1 cellular context compared by ENCODE assay signal in the genomic region with DNA sequence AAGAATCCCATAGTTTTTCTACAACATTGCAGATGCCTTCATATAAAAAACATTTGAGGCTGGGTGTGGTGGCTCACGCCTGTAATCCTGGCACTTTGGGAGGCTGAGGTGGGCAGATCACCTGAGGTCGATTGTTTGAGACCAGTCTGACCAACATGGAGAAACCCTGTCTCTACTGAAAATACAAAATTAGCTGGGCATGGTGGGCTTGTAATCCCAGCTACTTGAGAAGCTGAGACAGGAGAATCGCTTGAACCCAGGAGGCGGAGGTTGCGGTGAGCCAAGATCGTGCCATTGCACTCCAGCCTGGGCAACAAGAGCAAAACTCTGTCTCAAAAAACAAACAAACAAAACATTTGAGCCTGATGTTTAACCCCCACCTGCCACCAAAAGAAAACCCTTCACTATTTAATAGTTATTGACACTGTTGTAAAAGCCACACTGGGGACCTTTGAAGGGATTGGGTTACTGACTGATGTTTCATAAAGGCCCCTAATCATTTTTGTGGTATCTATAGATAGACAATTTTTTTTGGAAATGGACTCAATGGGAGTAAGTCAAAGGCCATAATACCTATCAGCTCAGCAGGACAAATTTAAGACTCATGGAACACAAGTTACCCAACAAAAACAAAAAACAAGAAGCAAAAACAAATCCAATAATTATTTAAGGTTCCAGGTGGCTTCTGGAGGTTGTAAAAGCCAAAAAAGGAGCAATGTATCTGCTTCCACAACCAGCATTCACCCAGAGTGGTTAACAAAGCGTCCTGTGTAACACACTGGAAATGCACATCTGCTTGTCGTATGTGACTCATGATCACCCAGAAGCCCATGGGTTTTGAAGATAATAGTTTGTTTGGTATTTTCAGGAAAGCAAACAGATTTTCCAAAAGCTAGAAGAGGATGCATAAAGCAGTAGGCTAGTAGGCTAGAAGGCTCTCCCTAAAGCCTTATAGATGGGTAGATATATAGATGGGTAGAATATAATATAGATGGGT.
TF ChIP-seq lines count a peak whose summit lies in the region.

No MANE protein-coding gene starts in this region.

TF ChIP-seq in K562, 482 proteins besides CTCF, POLR2A, EP300 and RAD21 (continued from another document and continues in another):
- TF ChIP-seq, protein P1, sequence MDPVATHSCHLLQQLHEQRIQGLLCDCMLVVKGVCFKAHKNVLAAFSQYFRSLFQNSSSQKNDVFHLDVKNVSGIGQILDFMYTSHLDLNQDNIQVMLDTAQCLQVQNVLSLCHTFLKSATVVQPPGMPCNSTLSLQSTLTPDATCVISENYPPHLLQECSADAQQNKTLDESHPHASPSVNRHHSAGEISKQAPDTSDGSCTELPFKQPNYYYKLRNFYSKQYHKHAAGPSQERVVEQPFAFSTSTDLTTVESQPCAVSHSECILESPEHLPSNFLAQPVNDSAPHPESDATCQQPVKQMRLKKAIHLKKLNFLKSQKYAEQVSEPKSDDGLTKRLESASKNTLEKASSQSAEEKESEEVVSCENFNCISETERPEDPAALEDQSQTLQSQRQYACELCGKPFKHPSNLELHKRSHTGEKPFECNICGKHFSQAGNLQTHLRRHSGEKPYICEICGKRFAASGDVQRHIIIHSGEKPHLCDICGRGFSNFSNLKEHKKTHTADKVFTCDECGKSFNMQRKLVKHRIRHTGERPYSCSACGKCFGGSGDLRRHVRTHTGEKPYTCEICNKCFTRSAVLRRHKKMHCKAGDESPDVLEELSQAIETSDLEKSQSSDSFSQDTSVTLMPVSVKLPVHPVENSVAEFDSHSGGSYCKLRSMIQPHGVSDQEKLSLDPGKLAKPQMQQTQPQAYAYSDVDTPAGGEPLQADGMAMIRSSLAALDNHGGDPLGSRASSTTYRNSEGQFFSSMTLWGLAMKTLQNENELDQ (CRISPR knock-in tag; IDR thresholded peaks at IDR 0.05; ENCODE audit: borderline replicate concordance): no peak
- TF ChIP-seq MYBL2 (IDR thresholded peaks at IDR 0.05; ENCODE audit: low read depth): no peak
- no peak for TF ChIP-seq MYBL2 (CRISPR knock-in tag; IDR thresholded peaks at IDR 0.05; ENCODE audit: borderline replicate concordance)
- no peak for TF ChIP-seq ZNF23 (CRISPR knock-in tag; IDR thresholded peaks at IDR 0.05)
- no peak for TF ChIP-seq PRDM10 (IDR thresholded peaks at IDR 0.05; ENCODE audit: partially characterized antibody)
- no peak for TF ChIP-seq CEBPZ (IDR thresholded peaks at IDR 0.05; ENCODE audit: borderline replicate concordance, low read depth, low read length)
- TF ChIP-seq PHF8 (IDR thresholded peaks at IDR 0.05; ENCODE audit: borderline replicate concordance, low read length): no peak
- peak in 1 of 2 experiments; percentile 19; a peak in 1 of 4 replicates for TF ChIP-seq MAZ (CRISPR knock-in tag; conservative IDR thresholded peaks at IDR 0.05 in 1 of 2, IDR thresholded peaks at IDR 0.05 in 1 of 2)
- no peak for TF ChIP-seq NBN (IDR thresholded peaks at IDR 0.05; ENCODE audit: low read depth)
- TF ChIP-seq, protein P2, sequence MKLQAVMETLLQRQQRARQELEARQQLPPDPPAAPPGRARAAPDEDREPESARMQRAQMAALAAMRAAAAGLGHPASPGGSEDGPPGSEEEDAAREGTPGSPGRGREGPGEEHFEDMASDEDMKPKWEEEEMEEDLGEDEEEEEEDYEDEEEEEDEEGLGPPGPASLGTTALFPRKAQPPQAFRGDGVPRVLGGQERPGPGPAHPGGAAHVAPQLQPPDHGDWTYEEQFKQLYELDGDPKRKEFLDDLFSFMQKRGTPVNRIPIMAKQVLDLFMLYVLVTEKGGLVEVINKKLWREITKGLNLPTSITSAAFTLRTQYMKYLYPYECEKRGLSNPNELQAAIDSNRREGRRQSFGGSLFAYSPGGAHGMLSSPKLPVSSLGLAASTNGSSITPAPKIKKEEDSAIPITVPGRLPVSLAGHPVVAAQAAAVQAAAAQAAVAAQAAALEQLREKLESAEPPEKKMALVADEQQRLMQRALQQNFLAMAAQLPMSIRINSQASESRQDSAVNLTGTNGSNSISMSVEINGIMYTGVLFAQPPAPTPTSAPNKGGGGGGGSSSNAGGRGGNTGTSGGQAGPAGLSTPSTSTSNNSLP (IDR thresholded peaks at IDR 0.05; ENCODE audit: borderline replicate concordance, low read depth, low read length): no peak
- TF ChIP-seq BCL6 (CRISPR knock-in tag; IDR thresholded peaks at IDR 0.05): no peak
- TF ChIP-seq ZNF318 (IDR thresholded peaks at IDR 0.05; ENCODE audit: borderline replicate concordance in 1 of 2, low read depth in 1 of 2): no peak
- no peak for TF ChIP-seq ZNF77 (CRISPR knock-in tag; IDR thresholded peaks at IDR 0.05)
- no peak for TF ChIP-seq HNRNPL (IDR thresholded peaks at IDR 0.05; ENCODE audit: low read depth, low read length)
- no peak for TF ChIP-seq STAT5B (CRISPR knock-in tag; IDR thresholded peaks at IDR 0.05)
- no peak; the same call in 1 of the 2 replicates for TF ChIP-seq HLTF (IDR thresholded peaks at IDR 0.05)
- TF ChIP-seq SMARCA4 (IDR thresholded peaks at IDR 0.05): peak; percentile 4; the same call in 1 of the 2 replicates
- TF ChIP-seq IFI16 (CRISPR knock-in tag; IDR thresholded peaks at IDR 0.05): no peak; the same call in 1 of the 2 replicates
- 0 out of 2 replicates have a peak, but pooled peaks have one; percentile 5 for TF ChIP-seq ZEB2 (IDR thresholded peaks at IDR 0.05)
- TF ChIP-seq HNRNPUL1 (IDR thresholded peaks at IDR 0.05; ENCODE audit: low read length): no peak
- TF ChIP-seq ZBTB26 (CRISPR knock-in tag; IDR thresholded peaks at IDR 0.05): no peak
- no peak for TF ChIP-seq SRSF9 (IDR thresholded peaks at IDR 0.05; ENCODE audit: borderline replicate concordance, low read depth, low read length)
- no peak for TF ChIP-seq RFX7 (CRISPR knock-in tag; IDR thresholded peaks at IDR 0.05)
- TF ChIP-seq SMARCC2 (IDR thresholded peaks at IDR 0.05; ENCODE audit: low read depth): peak; percentile 3; the same call in 1 of the 2 replicates
- no peak for TF ChIP-seq NR2C1 (IDR thresholded peaks at IDR 0.05)
- no peak; the same call in 1 of the 2 replicates for TF ChIP-seq NR2C1 (tag; IDR thresholded peaks at IDR 0.05)
- no peak; the same call in none of the 2 replicates for TF ChIP-seq ZNF766 (CRISPR knock-in tag; conservative IDR thresholded peaks at IDR 0.05)
- TF ChIP-seq ETV1 (tag; conservative IDR thresholded peaks at IDR 0.05; ENCODE audit: low read depth): no peak
- TF ChIP-seq ZNF347 (CRISPR knock-in tag; IDR thresholded peaks at IDR 0.05; ENCODE audit: low read depth): no peak
- no peak for TF ChIP-seq SIN3B (IDR thresholded peaks at IDR 0.05; ENCODE audit: low read depth)
- peak; percentile 62; the same call in 1 of the 2 replicates for TF ChIP-seq CBFA2T3 (IDR thresholded peaks at IDR 0.05)
- no peak for TF ChIP-seq ASH1L (IDR thresholded peaks at IDR 0.05; ENCODE audit: borderline replicate concordance, low read depth, partially characterized antibody)
- no peak for TF ChIP-seq ZNF431 (CRISPR knock-in tag; IDR thresholded peaks at IDR 0.05)
- no peak for TF ChIP-seq ESRRA (IDR thresholded peaks at IDR 0.05; ENCODE audit: borderline replicate concordance, low read depth)
